In the genomic region with DNA sequence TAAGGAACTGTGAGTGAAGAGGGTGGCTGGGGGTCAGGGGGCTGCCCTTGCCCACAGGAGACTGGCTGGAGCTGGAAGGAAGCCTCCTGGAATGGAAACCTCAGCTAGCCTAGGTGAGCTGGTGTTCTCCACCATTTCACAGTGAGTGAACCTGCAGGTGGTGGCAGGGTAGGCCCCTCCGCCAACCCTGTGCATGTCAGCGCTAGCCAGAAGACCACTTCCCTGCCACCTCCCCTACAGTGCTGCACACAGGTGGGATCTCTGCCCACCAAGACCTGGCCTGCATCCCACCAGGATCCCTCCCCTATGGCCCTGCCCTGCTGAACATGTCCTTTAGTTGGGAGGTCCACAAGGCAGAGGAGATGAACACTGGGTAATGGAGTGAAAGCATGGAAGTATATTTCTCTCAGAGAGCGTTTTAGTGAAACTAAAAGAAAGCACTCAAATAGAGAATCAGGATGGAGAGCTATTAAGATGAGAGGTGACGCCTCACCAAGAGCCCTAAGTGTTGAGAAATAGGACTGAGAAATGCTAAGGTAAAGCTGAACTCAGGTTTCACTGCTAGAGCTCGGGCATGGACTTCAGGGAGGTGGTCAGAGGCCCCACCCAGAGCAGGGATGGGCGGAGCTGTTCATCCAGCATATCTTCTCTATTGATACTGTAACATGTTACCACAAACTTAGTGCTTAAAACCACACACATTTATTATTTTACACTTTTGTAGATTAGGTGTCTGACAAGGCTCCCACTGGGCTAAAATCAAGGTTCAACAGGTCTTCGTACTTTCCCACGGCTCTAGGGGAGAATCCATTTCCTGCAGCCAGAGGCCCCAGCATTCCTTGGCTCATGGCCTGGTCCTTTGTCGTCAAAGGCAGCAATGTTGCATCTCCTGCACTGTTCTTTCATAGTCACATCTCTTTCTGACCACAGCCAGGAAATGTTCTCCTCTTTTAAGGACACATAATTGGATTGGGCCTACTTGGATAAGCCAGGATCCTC, we compare ENCODE assay signal across 20 cellular contexts.
DNase-seq lines count a peak whose midpoint lies in the region; ATAC-seq and TF ChIP-seq lines count a peak whose summit lies in the region.
"Had no signal": no experiment of that assay in that cellular context is flagged by ENCODE, and none has a peak within 500 bp of the region (broad histone marks: within the 10 kb centered on the region; RNA-seq: fewer than 3 reads in every experiment).

No MANE protein-coding gene starts in this region.

- no peaks in the 10 kb centered on the region for H3K79me2 ChIP-seq in MM.1S (ENCODE audit: low read length)

- H3K4me2 ChIP-seq in BLaER1 treated with 17β-estradiol and CSF1 and Interleukin-3, amounts not matched to agents 10 nM and 100 nM: peak overlapping the region; percentile 18 to 72 (median 46); a peak in 20 of 22 replicates
- peak overlapping the region; percentile 85 for H3K4me2 ChIP-seq in MM.1S (ENCODE audit: low read depth, low read length)
- H3K4me2 ChIP-seq: A549 had no signal

- H3K36me3 ChIP-seq in BLaER1 treated with 17β-estradiol and CSF1 and Interleukin-3, amounts not matched to agents 10 nM and 100 nM: no peaks in the 10 kb centered on the region
- H3K36me3 ChIP-seq in MM.1S (replicated peaks; ENCODE audit: insufficient read depth, low read length): no peaks in the 10 kb centered on the region
- H3K36me3 ChIP-seq: HAP-1 had no signal

- no peak for TF ChIP-seq CTCF in MM.1S (IDR thresholded peaks at IDR 0.05; ENCODE audit: low read length)
- no peak for TF ChIP-seq CTCF in choroid plexus epithelial cell (conservative IDR thresholded peaks at IDR 0.05; ENCODE audit: low read depth, low read length)

- no peaks in the 10 kb centered on the region for H3K27me3 ChIP-seq in BLaER1 treated with 17β-estradiol and CSF1 and Interleukin-3, amounts not matched to agents 10 nM and 100 nM
- H3K27me3 ChIP-seq in MM.1S (replicated peaks; ENCODE audit: insufficient read depth, low read length): no peaks in the 10 kb centered on the region

- peak; percentile 83 for DNase-seq in MM.1S
- DNase-seq in choroid plexus epithelial cell (ENCODE audit: low read depth): peak; percentile 4
- DNase-seq in activated naive CD4-positive, alpha-beta T cell treated with Interleukin-2 at 50 U/mL for 16 hours: no peak
- no peak for DNase-seq in stimulated activated naive CD4-positive, alpha-beta T cell (lab: John Stamatoyannopoulos, UW)
- no peak for DNase-seq in cardiac septum (ENCODE audit: low spot score)
- DNase-seq: C1 segment of cervical spinal cord; CD8-positive, alpha-beta memory T cell; DMS53; NCI-H1417 treated with DMSO at 0.1 percent for 48 hours; NCI-H1930; NCI-H2171; NCI-H446; NCI-H526 treated with DMSO at 0.1 percent for 48 hours; NK-92 treated with Interleukin-12 subunit alpha and Interleukin-12 subunit beta, amount 100 ng/mL, for 24 hours had no signal

- intact Hi-C loops in cardiac septum (cut with DNase I): no loop called here

- peaks cover 23% of the 10 kb centered on the region for H3F3A ChIP-seq in MM.1S (ENCODE audit: insufficient read depth, low read length)

- peak; percentile 41 for ATAC-seq in GM18868 (IDR thresholded peaks at IDR 0.05; ENCODE audit: unreplicated experiment)
- ATAC-seq in HG03439 (IDR thresholded peaks at IDR 0.05; ENCODE audit: unreplicated experiment): no peak
- ATAC-seq: A549, Right ventricle myocardium inferior had no signal

- H3K27ac ChIP-seq in BLaER1 treated with 17β-estradiol and CSF1 and Interleukin-3, amounts not matched to agents 10 nM and 100 nM: peak overlapping the region in 3 of 11 experiments; percentile 23 to 48 (median 29); a peak in 5 of 22 replicates
- H3K27ac ChIP-seq in MM.1S (ENCODE audit: low read length): peak overlapping the region; percentile 89
- H3K27ac ChIP-seq: A549 had no signal

- H3K4me1 ChIP-seq in BLaER1 treated with 17β-estradiol and CSF1 and Interleukin-3, amounts not matched to agents 10 nM and 100 nM: peaks cover 9 to 17% (median 15%) of the 10 kb centered on the region in 10 experiments; a peak in 17 of 20 replicates
- H3K4me1 ChIP-seq in MM.1S (ENCODE audit: low read length): peaks cover 39% of the 10 kb centered on the region
- H3K4me1 ChIP-seq: A549, HAP-1 had no signal

- no peak overlapping the region for H3K4me3 ChIP-seq in BLaER1 treated with 17β-estradiol and CSF1 and Interleukin-3, amounts not matched to agents 10 nM and 100 nM
- peak overlapping the region; percentile 42 for H3K4me3 ChIP-seq in MM.1S (ENCODE audit: low read length)
- H3K4me3 ChIP-seq in choroid plexus epithelial cell (ENCODE audit: low read depth, low read length): no peak overlapping the region
- H3K4me3 ChIP-seq: A549, HAP-1 had no signal

- peak overlapping the region; percentile 46 for H2AFZ ChIP-seq in MM.1S (ENCODE audit: low read length)

- no peak overlapping the region for H3K9ac ChIP-seq in BLaER1 treated with 17β-estradiol and CSF1 and Interleukin-3, amounts not matched to agents 10 nM and 100 nM
- peak overlapping the region; percentile 48 for H3K9ac ChIP-seq in MM.1S (ENCODE audit: low read length)

- no peaks in the 10 kb centered on the region for H4K20me1 ChIP-seq in BLaER1 treated with 17β-estradiol and CSF1 and Interleukin-3, amounts not matched to agents 10 nM and 100 nM
- no peaks in the 10 kb centered on the region for H4K20me1 ChIP-seq in MM.1S (ENCODE audit: insufficient read depth, low read length)

- H3K9me3 ChIP-seq in BLaER1 treated with 17β-estradiol and CSF1 and Interleukin-3, amounts not matched to agents 10 nM and 100 nM (replicated peaks in 1 of 11): peaks cover 0 to 14% (median 0%) of the 10 kb centered on the region in 11 experiments; a peak in 2 of 22 replicates
- H3K9me3 ChIP-seq in MM.1S (replicated peaks; ENCODE audit: insufficient read depth, low read length): no peaks in the 10 kb centered on the region
- H3K9me3 ChIP-seq: A549, HAP-1 had no signal

- no peaks in the 10 kb centered on the region for H3K9me2 ChIP-seq in MM.1S (replicated peaks; ENCODE audit: insufficient read depth, low read length)

Comparison
In these comparisons a context has a peak if more than half of its experiments do, and no peak if none do; other contexts are left out.
1. DNase-seq: peak in MM.1S (single experiment) and choroid plexus epithelial cell (single experiment); none in activated naive CD4-positive, alpha-beta T cell treated with Interleukin-2 at 50 U/mL for 16 hours (single experiment), stimulated activated naive CD4-positive, alpha-beta T cell (0 of 6) and cardiac septum (single experiment).